Comparison of ENCODE assay signal across 21 cellular contexts in genomic region chr13:27269114-27269665, GRCh38. TPM values are rescaled to one million over a fixed set of nuclear protein-coding genes. Genes with fewer than 3 reads are reported as not detected.
DNase-seq lines count a peak whose midpoint lies in the region; ATAC-seq and TF ChIP-seq lines count a peak whose summit lies in the region.
"Had no signal": no experiment of that assay in that cellular context is flagged by ENCODE, and none has a peak within 500 bp of the region (broad histone marks: within the 10 kb centered on the region; RNA-seq: fewer than 3 reads in every experiment).

No MANE protein-coding gene starts in this region.

- H2BK15ac ChIP-seq in IMR-90 (ENCODE audit: low read depth, low read length) = no peak overlapping the region

- no peak overlapping the region for H3K27ac ChIP-seq in CD8-positive, alpha-beta memory T cell (ENCODE audit: low read depth, low read length)
- H3K27ac ChIP-seq in IMR-90 (ENCODE audit: insufficient read depth, low read length) (no peak overlapping the region), coronary artery (no peak overlapping the region)
- H3K27ac ChIP-seq: C4-2B, gastrocnemius medialis, hepatocyte, right atrium auricular region had no signal

- no peak overlapping the region for H3K4me2 ChIP-seq in IMR-90 (ENCODE audit: low read depth, low read length)

- H3K4me3 ChIP-seq in CD8-positive, alpha-beta memory T cell (ENCODE audit: low read length) = no peak overlapping the region
- H3K4me3 ChIP-seq in IMR-90 (ENCODE audit: insufficient read depth, low read depth, low read length) (no peak overlapping the region), coronary artery (no peak overlapping the region)
- H3K4me3 ChIP-seq: hepatocyte had no signal

- CTCF ChIA-PET in CD8-positive, alpha-beta memory T cell (lab: Charles Lee) = interaction anchor here (1.0 to 1.6 kb wide), 2 partner anchors 10 to 73 kb away, joined by 3 to 8 read pairs; no protein-coding TSS in a partner anchor
- CTCF ChIA-PET in IMR-90 (lab: Yijun Ruan, JAX) = no interaction called here

- H4K91ac ChIP-seq in IMR-90 (ENCODE audit: insufficient read depth, low read depth, low read length) = no peak overlapping the region

- no peak overlapping the region; the same call in 1 of the 2 replicates for H3K4ac ChIP-seq in IMR-90 (ENCODE audit: low read depth, low read length)

- H3K9me1 ChIP-seq in IMR-90 (ENCODE audit: insufficient read depth, low read length) = peaks cover 5% of the 10 kb centered on the region

- no peak for DNase-seq in CD8-positive, alpha-beta memory T cell
- peak; percentile 28 for DNase-seq in IMR-90
- DNase-seq in central memory CD8-positive, alpha-beta T cell (ENCODE audit: low spot score in 2 of 2) = no peak
- DNase-seq in nephron progenitor cell = no peak
- no peak for DNase-seq in coronary artery (ENCODE audit: low spot score)
- no peak for DNase-seq in cerebellar nuclear complex (lab: John Stamatoyannopoulos, UW)
- DNase-seq: activated CD4-positive, alpha-beta memory T cell treated with anti-CD3 and anti-CD28 coated beads, Interleukin-2, amount 10 ng/mL, durations not matched to agents 7 days and 5 days; DMS79; effector CD4-positive, alpha-beta T cell; gastrocnemius medialis; mesenchymal stem cell; NCI-H1092 treated with DMSO at 0.1 percent for 48 hours; NCI-H2081 treated with DMSO at 0.1 percent for 48 hours; stimulated activated CD4-positive, alpha-beta T cell treated with anti-CD3 and anti-CD28 coated beads, Interleukin-4, amount 100 ng/mL, for 4 hours; stimulated activated naive CD8-positive, alpha-beta T cell treated with anti-CD3 and anti-CD28 coated beads, Interleukin-15, Interleukin-2, amounts not matched to agents 100 U/mL and 50 U/mL, for 24 hours; SW 1271 had no signal

- TF ChIP-seq RAD21 in IMR-90 (IDR thresholded peaks at IDR 0.05; ENCODE audit: low read length) = no peak

- no peak overlapping the region for H3K56ac ChIP-seq in IMR-90 (ENCODE audit: extremely low read depth, insufficient read depth, low read length)

- intact Hi-C loops in IMR-90 (cut with micrococcal nuclease) = no loop called here

- H3K4me1 Mint-ChIP-seq in CD8-positive, alpha-beta memory T cell = peaks cover 14 to 18% (median 17%) of the 10 kb centered on the region in 3 donors
- H3K4me1 Mint-ChIP-seq in central memory CD8-positive, alpha-beta T cell = peaks cover 12% of the 10 kb centered on the region
- H3K4me1 Mint-ChIP-seq in nephron progenitor cell = peaks cover 32% of the 10 kb centered on the region

- no peak overlapping the region for H2AFZ ChIP-seq in IMR-90 (replicated peaks; ENCODE audit: low read length, poor library complexity)
- H2AFZ ChIP-seq: hepatocyte had no signal

- 0 out of 2 replicates have a peak overlapping the region, but pooled peaks have one; percentile 29 for H3K23ac ChIP-seq in IMR-90 (ENCODE audit: low read depth, low read length)

- dilution Hi-C loops in IMR-90 (cut with HindIII; ENCODE audit: low sequenced_read_pairs, unreplicated experiment) = no loop called here

- no TSS peak for BruUV-seq in IMR-90 (replicated peaks; lab: Mats Ljungman, UMichigan)

- peaks cover 4% of the 10 kb centered on the region for H3K27me3 ChIP-seq in CD8-positive, alpha-beta memory T cell (ENCODE audit: insufficient read depth, low read length, poor library complexity, severe bottlenecking)
- H3K27me3 ChIP-seq in IMR-90 (ENCODE audit: control insufficient read depth, insufficient read depth, low read length) = no peaks in the 10 kb centered on the region
- H3K27me3 ChIP-seq: gastrocnemius medialis, hepatocyte, right atrium auricular region had no signal

- POLR2A ChIA-PET in CD8-positive, alpha-beta memory T cell (lab: Charles Lee) = no interaction called here
- POLR2A ChIA-PET in IMR-90 (lab: Charles Lee; ENCODE audit: unreplicated experiment) = no interaction called here

- H3K4me1 ChIP-seq in CD8-positive, alpha-beta memory T cell (ENCODE audit: insufficient read depth, low read length) = peaks cover 6% of the 10 kb centered on the region
- H3K4me1 ChIP-seq in IMR-90 (ENCODE audit: control insufficient read depth, insufficient read depth, low read length) = peaks cover 16% of the 10 kb centered on the region

- H2BK20ac ChIP-seq in IMR-90 (ENCODE audit: low read depth, low read length) = no peak overlapping the region

- H3K27me3 Mint-ChIP-seq in CD8-positive, alpha-beta memory T cell = peaks cover 2 to 17% of the 10 kb centered on the region in 2 donors
- peaks cover 3% of the 10 kb centered on the region for H3K27me3 Mint-ChIP-seq in central memory CD8-positive, alpha-beta T cell
- H3K27me3 Mint-ChIP-seq in nephron progenitor cell (ENCODE audit: low read depth, poor library complexity) = peaks cover 37% of the 10 kb centered on the region

- no peak overlapping the region for H2BK120ac ChIP-seq in IMR-90 (ENCODE audit: low read depth, low read length)

- peaks cover 16% of the 10 kb centered on the region in 2 experiments; a peak in 3 of 4 replicates for H3K79me1 ChIP-seq in IMR-90 (ENCODE audit: low read depth in 1 of 2, low read length in 2 of 2)

- no peak overlapping the region for H4K5ac ChIP-seq in IMR-90 (ENCODE audit: low read depth, low read length)

- H4K8ac ChIP-seq in IMR-90 (ENCODE audit: low read depth in 2 of 2, low read length in 2 of 2) = no peak overlapping the region

- ATAC-seq in IMR-90 (ENCODE audit: low read depth) (no peak), GM19395 (IDR thresholded peaks at IDR 0.05; ENCODE audit: unreplicated experiment) (no peak)
- ATAC-seq in central memory CD8-positive, alpha-beta T cell (replicated peaks; ENCODE audit: extremely low read depth, poor library complexity, severe bottlenecking) = no peak
- ATAC-seq: gastrocnemius medialis; left lobe of liver; stimulated activated naive CD8-positive, alpha-beta T cell treated with anti-CD3 and anti-CD28 coated beads, Interleukin-15, Interleukin-2, amounts not matched to agents 100 U/mL and 50 U/mL, for 24 hours had no signal

- no peak overlapping the region for H2AK9ac ChIP-seq in IMR-90 (replicated peaks; ENCODE audit: low read depth, low read length, poor library complexity)

- no peak overlapping the region for H3K18ac ChIP-seq in IMR-90 (ENCODE audit: low read depth, low read length)

- H3K27ac Mint-ChIP-seq in CD8-positive, alpha-beta memory T cell = peak overlapping the region in 1 of 8 donors; percentile 84
- no peak overlapping the region for H3K27ac Mint-ChIP-seq in central memory CD8-positive, alpha-beta T cell (ENCODE audit: low read depth)
- no peak overlapping the region for H3K27ac Mint-ChIP-seq in nephron progenitor cell
- H3K27ac Mint-ChIP-seq: activated CD4-positive, alpha-beta memory T cell treated with anti-CD3 and anti-CD28 coated beads, Interleukin-2, amount 10 ng/mL, durations not matched to agents 7 days and 5 days had no signal

- WGBS in IMR-90 (ENCODE audit: extremely low coverage in 2 of 2, insufficient read length in 1 of 2), 2 experiments = no CpG with 5 or more reads among the region's 2 CpGs

- no peak for TF ChIP-seq POLR2A in IMR-90 (IDR thresholded peaks at IDR 0.05; ENCODE audit: low read depth, low read length)

- H3K9me3 Mint-ChIP-seq in CD8-positive, alpha-beta memory T cell = no peaks in the 10 kb centered on the region
- H3K9me3 Mint-ChIP-seq in central memory CD8-positive, alpha-beta T cell = no peaks in the 10 kb centered on the region
- peaks cover 3% of the 10 kb centered on the region for H3K9me3 Mint-ChIP-seq in nephron progenitor cell
- H3K9me3 Mint-ChIP-seq: activated CD4-positive, alpha-beta memory T cell treated with anti-CD3 and anti-CD28 coated beads, Interleukin-2, amount 10 ng/mL, durations not matched to agents 7 days and 5 days had no signal

- no peaks in the 10 kb centered on the region for H3K9me3 ChIP-seq in CD8-positive, alpha-beta memory T cell (ENCODE audit: low read length)
- no peaks in the 10 kb centered on the region for H3K9me3 ChIP-seq in IMR-90 (ENCODE audit: control insufficient read depth, insufficient read depth, low read length)
- H3K9me3 ChIP-seq: gastrocnemius medialis, right atrium auricular region had no signal

- H2AK5ac ChIP-seq in IMR-90 (ENCODE audit: low read depth, low read length) = no peak overlapping the region

- no peak for TF ChIP-seq CTCF in IMR-90 (conservative IDR thresholded peaks at IDR 0.05; ENCODE audit: low read depth, low read length)
- no peak for TF ChIP-seq CTCF in nephron progenitor cell (IDR thresholded peaks at IDR 0.05)
- TF ChIP-seq CTCF in coronary artery (IDR thresholded peaks at IDR 0.05) = no peak

- no peak overlapping the region for H3K9ac ChIP-seq in IMR-90 (ENCODE audit: low read depth, low read length)

- peaks cover 0 to 1% (median 0%) of the 10 kb centered on the region in 3 donors for H3K36me3 Mint-ChIP-seq in CD8-positive, alpha-beta memory T cell
- H3K36me3 Mint-ChIP-seq in central memory CD8-positive, alpha-beta T cell (ENCODE audit: insufficient read depth) = peaks cover 7% of the 10 kb centered on the region
- peaks cover 5% of the 10 kb centered on the region for H3K36me3 Mint-ChIP-seq in nephron progenitor cell (ENCODE audit: low read depth)

- no peak overlapping the region for H2BK5ac ChIP-seq in IMR-90 (ENCODE audit: low read depth, low read length, poor library complexity, severe bottlenecking)

- in situ Hi-C loops in IMR-90 (cut with MboI; ENCODE audit: low sequenced_read_pairs) = no loop called here

- no peaks in the 10 kb centered on the region for H3K36me3 ChIP-seq in CD8-positive, alpha-beta memory T cell (ENCODE audit: insufficient read depth, low read length)
- peaks cover 15% of the 10 kb centered on the region for H3K36me3 ChIP-seq in IMR-90 (ENCODE audit: control insufficient read depth, insufficient read depth, low read length)
- H3K36me3 ChIP-seq: gastrocnemius medialis, right atrium auricular region had no signal

- H4K20me1 ChIP-seq in IMR-90 (ENCODE audit: insufficient read depth, low read length) = peaks cover 11% of the 10 kb centered on the region

- peak overlapping the region in 5 of 7 donors; percentile 27 to 95 (median 31) for H3K4me3 Mint-ChIP-seq in CD8-positive, alpha-beta memory T cell
- peak overlapping the region; percentile 85 for H3K4me3 Mint-ChIP-seq in central memory CD8-positive, alpha-beta T cell
- peak overlapping the region; percentile 90 for H3K4me3 Mint-ChIP-seq in nephron progenitor cell

- no peak overlapping the region for H3K14ac ChIP-seq in IMR-90 (replicated peaks; ENCODE audit: low read depth, low read length)

TF ChIP-seq in IMR-90, 13 proteins besides CTCF, POLR2A, EP300 and RAD21:
- no peak for TF ChIP-seq MAZ (IDR thresholded peaks at IDR 0.05; ENCODE audit: borderline replicate concordance, low read depth, low read length)

RNA-seq across cellular contexts. Expression of gene RASL11A, which starts 1.4 kb away (rescaled TPM):
- total RNA-seq in CD8-positive, alpha-beta memory T cell = 1 to 10 TPM; 5.3 to 6.3 TPM
- polyA plus RNA-seq in CD8-positive, alpha-beta memory T cell = 0.75 TPM
- 15.3 and 18.5 TPM in 2 replicates for total RNA-seq in IMR-90 (2012; rRNA removed)
- polyA plus RNA-seq in IMR-90 (2012; rRNA removed) = 9.8 and 10.4 TPM in 2 replicates
- 9.5 and 12.6 TPM in 2 replicates for polyA plus RNA-seq in IMR-90 (2012; cell fraction: cytosol; rRNA removed)
- polyA plus RNA-seq in IMR-90 (2012; cell fraction: nucleus; rRNA removed; ENCODE audit: low replicate concordance) = 6.3 and 7.6 TPM in 2 replicates

RNA-seq across cellular contexts. Expression of gene RPL21, which starts 17.8 kb away (rescaled TPM):
- 1,000 to 10,000 TPM; 1,206 to 1,216 TPM for total RNA-seq in CD8-positive, alpha-beta memory T cell
- polyA plus RNA-seq in CD8-positive, alpha-beta memory T cell = 6,715 TPM
- total RNA-seq in IMR-90 (2012; rRNA removed) = 1,160 and 1,364 TPM in 2 replicates
- polyA plus RNA-seq in IMR-90 (2012; rRNA removed) = 912 and 966 TPM in 2 replicates
- 476 and 972 TPM in 2 replicates for polyA plus RNA-seq in IMR-90 (2012; cell fraction: cytosol; rRNA removed)
- 66.0 and 616 TPM in 2 replicates for polyA plus RNA-seq in IMR-90 (2012; cell fraction: nucleus; rRNA removed; ENCODE audit: low replicate concordance)

Comparison
In these comparisons a context has a peak if more than half of its experiments do, and no peak if none do; other contexts are left out.
1. H3K4me3 Mint-ChIP-seq: peak in every context shown above with its lines; median percentile 90 in nephron progenitor cell; 85 in central memory CD8-positive, alpha-beta T cell; 31 in CD8-positive, alpha-beta memory T cell.